Comparison of ENCODE assay signal across 1 cellular context in the genomic region with DNA sequence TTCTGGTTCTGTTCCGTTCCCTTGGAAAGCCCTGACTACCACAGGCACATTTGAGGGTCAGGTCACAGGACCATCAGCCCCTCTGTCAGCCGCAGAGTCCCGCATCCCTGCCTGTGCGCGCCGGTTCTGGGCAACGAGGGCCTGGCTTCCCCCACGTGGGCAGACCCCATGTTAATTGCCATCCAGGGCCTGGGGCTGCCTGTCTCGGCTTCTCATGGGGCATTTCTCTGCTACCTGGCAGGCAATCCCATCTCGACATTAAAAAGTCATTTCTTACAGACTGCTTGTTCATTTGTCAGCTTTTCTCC.
TF ChIP-seq lines count a peak whose summit lies in the region.

No MANE protein-coding gene starts in this region.

TF ChIP-seq in HepG2, 621 proteins besides CTCF, POLR2A, EP300 and RAD21:
- TF ChIP-seq CAMTA2 (CRISPR knock-in tag; IDR thresholded peaks at IDR 0.05; ENCODE audit: borderline replicate concordance) (no peak), SYNCRIP (IDR thresholded peaks at IDR 0.05; ENCODE audit: insufficient read depth, low read depth, low read length) (no peak), ZNF879 (CRISPR knock-in tag; IDR thresholded peaks at IDR 0.05) (no peak), SOX5 (CRISPR knock-in tag; IDR thresholded peaks at IDR 0.05; ENCODE audit: borderline replicate concordance) (no peak), ZNF775 (CRISPR knock-in tag; IDR thresholded peaks at IDR 0.05; ENCODE audit: borderline replicate concordance) (no peak), XBP1 (CRISPR knock-in tag; IDR thresholded peaks at IDR 0.05) (no peak), ZKSCAN5 (CRISPR knock-in tag; IDR thresholded peaks at IDR 0.05) (no peak), ZNF138 (CRISPR knock-in tag; IDR thresholded peaks at IDR 0.05; ENCODE audit: low read depth) (no peak), DNMT3B (CRISPR knock-in tag; conservative IDR thresholded peaks at IDR 0.05) (no peak), ONECUT2 (CRISPR knock-in tag; IDR thresholded peaks at IDR 0.05) (no peak), LRRFIP1 (CRISPR knock-in tag; conservative IDR thresholded peaks at IDR 0.05) (no peak), MTF1 (CRISPR knock-in tag; IDR thresholded peaks at IDR 0.05) (no peak), SPEN (CRISPR knock-in tag; IDR thresholded peaks at IDR 0.05; ENCODE audit: low read depth) (no peak), PAF1 (CRISPR knock-in tag; IDR thresholded peaks at IDR 0.05) (no peak), ZNF407 (CRISPR knock-in tag; IDR thresholded peaks at IDR 0.05; ENCODE audit: not compliant biosample characterization) (no peak)
- TF ChIP-seq, protein P1, sequence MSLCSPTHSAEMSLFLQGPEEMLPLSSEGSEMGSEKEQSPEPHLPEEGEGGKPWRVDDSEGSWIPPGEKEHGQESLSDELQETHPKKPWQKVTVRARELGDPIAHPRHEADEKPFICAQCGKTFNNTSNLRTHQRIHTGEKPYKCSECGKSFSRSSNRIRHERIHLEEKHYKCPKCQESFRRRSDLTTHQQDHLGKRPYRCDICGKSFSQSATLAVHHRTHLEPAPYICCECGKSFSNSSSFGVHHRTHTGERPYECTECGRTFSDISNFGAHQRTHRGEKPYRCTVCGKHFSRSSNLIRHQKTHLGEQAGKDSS (CRISPR knock-in tag; IDR thresholded peaks at IDR 0.05; ENCODE audit: borderline replicate concordance, low read depth), result no peak
TF ChIP-seq in HepG2: peak in this region for 0.
